Comparison of ENCODE assay signal across 18 cellular contexts in genomic region chr10:110407301-110408170, GRCh38.
DNase-seq lines count a peak whose midpoint lies in the region; ATAC-seq and TF ChIP-seq lines count a peak whose summit lies in the region.
"Had no signal": no experiment of that assay in that cellular context is flagged by ENCODE, and none has a peak within 500 bp of the region (broad histone marks: within the 10 kb centered on the region; RNA-seq: fewer than 3 reads in every experiment).

No MANE protein-coding gene starts in this region.

- H3K27me3 ChIP-seq in mammary epithelial cell (ENCODE audit: insufficient read depth, low read length): no peaks in the 10 kb centered on the region
- H3K27me3 ChIP-seq in MG63: no peaks in the 10 kb centered on the region
- H3K27me3 ChIP-seq in thyroid gland: no peaks in the 10 kb centered on the region
- H3K27me3 ChIP-seq: body of pancreas, neural progenitor cell had no signal

- no peak for TF ChIP-seq CTCF in mammary epithelial cell (conservative IDR thresholded peaks at IDR 0.05 in 1 of 2, IDR thresholded peaks at IDR 0.05 in 1 of 2; ENCODE audit: extremely low read depth in 1 of 2, insufficient read depth in 1 of 2, low read depth in 1 of 2, low read length in 2 of 2)
- no peak for TF ChIP-seq CTCF in thyroid gland (IDR thresholded peaks at IDR 0.05)

- H3K4me2 ChIP-seq in mammary epithelial cell (ENCODE audit: insufficient read depth, low read depth, low read length): no peak overlapping the region
- H3K4me2 ChIP-seq: neural progenitor cell had no signal

- no peaks in the 10 kb centered on the region for H3K79me2 ChIP-seq in mammary epithelial cell (ENCODE audit: insufficient read depth, low read length)

- TF ChIP-seq POLR2A in thyroid gland (IDR thresholded peaks at IDR 0.05): no peak

- CTCF ChIA-PET in mammary epithelial cell (lab: Charles Lee; ENCODE audit: low non-redundant PET): no interaction called here

- in situ Hi-C loops in mammary epithelial cell (cut with MboI; ENCODE audit: low sequenced_read_pairs in 2 of 2): no loop called here

- dilution Hi-C loops in mammary epithelial cell (cut with HindIII; ENCODE audit: low sequenced_read_pairs): no loop called here

- DNase-seq in DMS53 treated with DMSO at 0.1 percent for 48 hours (lab: John Stamatoyannopoulos, UW; ENCODE audit: unreplicated experiment) (peak; percentile 34), NCI-H345 treated with DMSO at 0.1 percent for 48 hours (lab: John Stamatoyannopoulos, UW; ENCODE audit: unreplicated experiment) (peak; percentile 5), mammary epithelial cell (no peak), MG63 (no peak), thyroid gland (no peak), HT-29 (ENCODE audit: low spot score) (no peak)
- DNase-seq: activated CD4-positive, alpha-beta T cell treated with anti-CD3 and anti-CD28 coated beads, Interleukin-2, amount 10 ng/mL, durations not matched to agents 7 days and 5 days; body of pancreas; effector CD8-positive, alpha-beta T cell; glutamatergic neuron; left cardiac atrium; NCI-H2081; substantia nigra; T-cell had no signal

- no peak for ATAC-seq in HG03378 (IDR thresholded peaks at IDR 0.05; ENCODE audit: unreplicated experiment)
- ATAC-seq: body of pancreas, left cardiac atrium, T-cell had no signal

- H3K4me3 ChIP-seq in mammary epithelial cell (replicated peaks in 1 of 3; ENCODE audit: insufficient read depth in 1 of 3, low read depth in 2 of 3, low read length in 3 of 3) (no peak overlapping the region), mesodermal cell (ENCODE audit: extremely low read depth, insufficient read depth, low read length, poor library complexity, severe bottlenecking) (no peak overlapping the region), MG63 (no peak overlapping the region), thyroid gland (replicated peaks in 1 of 3) (no peak overlapping the region)
- H3K4me3 ChIP-seq: body of pancreas, neural progenitor cell, skin epidermis had no signal

- no peaks in the 10 kb centered on the region for H3K9me3 ChIP-seq in mammary epithelial cell (replicated peaks; ENCODE audit: insufficient read depth, low read length)
- no peaks in the 10 kb centered on the region for H3K9me3 ChIP-seq in mesodermal cell (ENCODE audit: control insufficient read depth, low read length)
- no peaks in the 10 kb centered on the region for H3K9me3 ChIP-seq in MG63
- no peaks in the 10 kb centered on the region for H3K9me3 ChIP-seq in thyroid gland
- H3K9me3 ChIP-seq: body of pancreas had no signal

- H4K20me1 ChIP-seq in mammary epithelial cell (ENCODE audit: insufficient read depth, low read length): no peaks in the 10 kb centered on the region

- no peak overlapping the region for H3K9ac ChIP-seq in mammary epithelial cell (ENCODE audit: insufficient read depth, low read length)
- H3K9ac ChIP-seq: neural progenitor cell had no signal

- H2AFZ ChIP-seq in mammary epithelial cell (ENCODE audit: low read depth, low read length): peak overlapping the region; percentile 29
- H2AFZ ChIP-seq: neural progenitor cell had no signal

- H3K4me1 ChIP-seq in mammary epithelial cell (ENCODE audit: insufficient read depth, low read length) (peaks cover 45% of the 10 kb centered on the region), mesodermal cell (ENCODE audit: control insufficient read depth, insufficient read depth, low read length, poor library complexity, severe bottlenecking) (peaks cover 44% of the 10 kb centered on the region), thyroid gland (peaks cover 3 to 13% of the 10 kb centered on the region in 2 donors)
- H3K4me1 ChIP-seq: neural progenitor cell had no signal

- 90% methylated on average over 7 of the region's 8 CpGs for WGBS in mammary epithelial cell (ENCODE audit: low coverage, missing lambda C conversion rate)
- WGBS in mesodermal cell (ENCODE audit: insufficient coverage in 2 of 2), 2 experiments: 84% methylated on average over 6 of the region's 8 CpGs; no CpG with 5 or more reads in 1 of the 2 experiments
- 88 to 90% methylated on average over 8 of the region's 8 CpGs for WGBS in thyroid gland, 2 donors

- BruUV-seq in mammary epithelial cell (replicated peaks; lab: Mats Ljungman, UMichigan): no TSS peak

- H3K27ac ChIP-seq in mammary epithelial cell (ENCODE audit: insufficient read depth, low read depth, low read length) (peak overlapping the region; percentile 20), mesodermal cell (ENCODE audit: low read depth, low read length, severe bottlenecking) (peak overlapping the region; percentile 70), thyroid gland (no peak overlapping the region)
- H3K27ac ChIP-seq: body of pancreas, neural progenitor cell had no signal

- H3K36me3 ChIP-seq in mammary epithelial cell (ENCODE audit: insufficient read depth, low read length) (no peaks in the 10 kb centered on the region), mesodermal cell (ENCODE audit: control insufficient read depth, insufficient read depth, low read length) (no peaks in the 10 kb centered on the region), MG63 (no peaks in the 10 kb centered on the region), thyroid gland (no peaks in the 10 kb centered on the region)
- H3K36me3 ChIP-seq: neural progenitor cell had no signal

- intact Hi-C loops in mammary epithelial cell (cut with micrococcal nuclease) (no loop called here), thyroid gland (cut with DNase I) (no loop called here)

Comparison
In these comparisons a context has a peak if more than half of its experiments do, and no peak if none do; other contexts are left out.
1. DNase-seq: peak in DMS53 treated with DMSO at 0.1 percent for 48 hours (single experiment) and NCI-H345 treated with DMSO at 0.1 percent for 48 hours (single experiment); none in mammary epithelial cell (single experiment), MG63 (single experiment), thyroid gland (0 of 2) and HT-29 (single experiment).
2. H3K27ac ChIP-seq: peak in mammary epithelial cell (single experiment) and mesodermal cell (single experiment); none in thyroid gland (0 of 3).